8 cellular contexts compared by ENCODE assay signal in genomic region chr15:74793135-74794028, GRCh38. TPM values are rescaled to one million over a fixed set of nuclear protein-coding genes. Genes with fewer than 3 reads are reported as not detected.
DNase-seq lines count a peak whose midpoint lies in the region; ATAC-seq and TF ChIP-seq lines count a peak whose summit lies in the region.
"Had no signal": no experiment of that assay in that cellular context is flagged by ENCODE, and none has a peak within 500 bp of the region (broad histone marks: within the 10 kb centered on the region; RNA-seq: fewer than 3 reads in every experiment).

No MANE protein-coding gene starts in this region.

- H3K4me1 Mint-ChIP-seq in activated T-cell treated with anti-CD3 and anti-CD28 coated beads, Interleukin-2, amount 50 U/mL, for 24 hours (ENCODE audit: low read depth) = peaks cover 94% of the 10 kb centered on the region

- peak overlapping the region; percentile 38 for H3K4me3 Mint-ChIP-seq in activated T-cell treated with anti-CD3 and anti-CD28 coated beads, Interleukin-2, amount 50 U/mL, for 24 hours

- peak overlapping the region; percentile 4 for H3K27ac ChIP-seq in foreskin keratinocyte
- H3K27ac ChIP-seq in suprapubic skin = no peak overlapping the region

- peak; percentile 15 for ATAC-seq in foreskin keratinocyte
- no peak for ATAC-seq in GM21367 (IDR thresholded peaks at IDR 0.05; ENCODE audit: unreplicated experiment)

- no peaks in the 10 kb centered on the region for H3K27me3 Mint-ChIP-seq in activated T-cell treated with anti-CD3 and anti-CD28 coated beads, Interleukin-2, amount 50 U/mL, for 24 hours

- 47% methylated on average over 7 of the region's 12 CpGs for WGBS in suprapubic skin

- H3K27ac Mint-ChIP-seq in activated T-cell treated with anti-CD3 and anti-CD28 coated beads, Interleukin-2, amount 50 U/mL, for 24 hours = peak overlapping the region; percentile 99

- TF ChIP-seq POLR2A in NB4 (IDR thresholded peaks at IDR 0.05; ENCODE audit: extremely low read depth, insufficient read length) = no peak
- no peak for TF ChIP-seq POLR2A in suprapubic skin (IDR thresholded peaks at IDR 0.05)

- H3K4me1 ChIP-seq in foreskin keratinocyte = peaks cover 29% of the 10 kb centered on the region
- H3K4me1 ChIP-seq in suprapubic skin = peaks cover 59% of the 10 kb centered on the region

- peak; percentile 66 for DNase-seq in NB4 (ENCODE audit: low read depth)
- peak; percentile 77 for DNase-seq in activated T-cell treated with anti-CD3 and anti-CD28 coated beads, Interleukin-2, amount 50 U/mL, for 24 hours
- DNase-seq in foreskin keratinocyte = no peak
- no peak for DNase-seq in suprapubic skin (ENCODE audit: low spot score in 2 of 2)
- DNase-seq in NCI-H748 (lab: John Stamatoyannopoulos, UW; ENCODE audit: unreplicated experiment) = no peak
- no peak for DNase-seq in NCI-H446 treated with DMSO at 0.1 percent for 48 hours (lab: John Stamatoyannopoulos, UW)

- H3K4me3 ChIP-seq in NB4 (ENCODE audit: low read depth, low read length) (no peak overlapping the region), suprapubic skin (no peak overlapping the region)

- TF ChIP-seq CTCF in NB4 (IDR thresholded peaks at IDR 0.05; ENCODE audit: low read depth, low read length) (peak; percentile 29), foreskin keratinocyte (conservative IDR thresholded peaks at IDR 0.05) (peak; percentile 58), suprapubic skin (IDR thresholded peaks at IDR 0.05) (peak; percentile 8 to 10)

- peaks cover 84% of the 10 kb centered on the region for H3K36me3 Mint-ChIP-seq in activated T-cell treated with anti-CD3 and anti-CD28 coated beads, Interleukin-2, amount 50 U/mL, for 24 hours (ENCODE audit: low read depth)

- no peaks in the 10 kb centered on the region for H3K9me3 ChIP-seq in suprapubic skin

- H3K27me3 ChIP-seq in foreskin keratinocyte (no peaks in the 10 kb centered on the region), suprapubic skin (no peaks in the 10 kb centered on the region)

- no peaks in the 10 kb centered on the region for H3K9me3 Mint-ChIP-seq in activated T-cell treated with anti-CD3 and anti-CD28 coated beads, Interleukin-2, amount 50 U/mL, for 24 hours

- TF ChIP-seq EP300 in suprapubic skin (IDR thresholded peaks at IDR 0.05) = no peak

- peaks cover 3% of the 10 kb centered on the region for H3K36me3 ChIP-seq in suprapubic skin

RNA-seq across cellular contexts. Expression of gene CSK, which starts 11.5 kb away (rescaled TPM):
- total RNA-seq in foreskin keratinocyte (39.7 and 47.8 TPM in 2 replicates), suprapubic skin (10 to 100 TPM; 33.1 to 45.2 (median 35.5) TPM)
- polyA plus RNA-seq in foreskin keratinocyte = 46.0 and 53.0 TPM in 2 replicates

RNA-seq across cellular contexts. Expression of gene LMAN1L, which starts 19.3 kb away (rescaled TPM):
- not detected in 2 replicates for total RNA-seq in foreskin keratinocyte
- polyA plus RNA-seq in foreskin keratinocyte = not detected in 2 replicates
- total RNA-seq in suprapubic skin = under 1 TPM in 1 of 4 donors, not detected in 3; 0.42 TPM
- total RNA-seq: dermis microvascular lymphatic vessel endothelial cell had no signal

RNA-seq across cellular contexts. Expression of gene CPLX3, which starts 33.0 kb away (rescaled TPM):
- total RNA-seq in foreskin keratinocyte (not detected in 2 replicates), suprapubic skin (under 1 TPM in 1 of 4 donors, not detected in 3; 0.47 TPM)
- polyA plus RNA-seq in foreskin keratinocyte = not detected in 2 replicates
- total RNA-seq: dermis microvascular lymphatic vessel endothelial cell had no signal

RNA-seq across cellular contexts. Expression of gene CYP1A2, which starts 44.7 kb away (rescaled TPM):
- total RNA-seq in foreskin keratinocyte (0.04 TPM in 1 of 2 replicates, not detected in the other), suprapubic skin (not detected)
- polyA plus RNA-seq in foreskin keratinocyte = not detected in 2 replicates

RNA-seq across cellular contexts. Expression of gene ULK3, which starts 49.6 kb away (rescaled TPM):
- total RNA-seq in foreskin keratinocyte = 9.4 and 9.8 TPM in 2 replicates
- 9.1 TPM in 2 replicates for polyA plus RNA-seq in foreskin keratinocyte
- 100 to 1,000 TPM; 105 to 330 (median 129) TPM for total RNA-seq in suprapubic skin

Comparison
In these comparisons a context has a peak if more than half of its experiments do, and no peak if none do; other contexts are left out.
1. DNase-seq: peak in NB4 (single experiment) and activated T-cell treated with anti-CD3 and anti-CD28 coated beads, Interleukin-2, amount 50 U/mL, for 24 hours (single experiment); none in foreskin keratinocyte (0 of 2), suprapubic skin (0 of 2), NCI-H748 (single experiment) and NCI-H446 treated with DMSO at 0.1 percent for 48 hours (single experiment).
2. Peak in every context shown above with its lines, with median percentiles within 50 percentile points of each other: CTCF ChIP-seq.